8 cellular contexts compared by ENCODE assay signal in the genomic region with DNA sequence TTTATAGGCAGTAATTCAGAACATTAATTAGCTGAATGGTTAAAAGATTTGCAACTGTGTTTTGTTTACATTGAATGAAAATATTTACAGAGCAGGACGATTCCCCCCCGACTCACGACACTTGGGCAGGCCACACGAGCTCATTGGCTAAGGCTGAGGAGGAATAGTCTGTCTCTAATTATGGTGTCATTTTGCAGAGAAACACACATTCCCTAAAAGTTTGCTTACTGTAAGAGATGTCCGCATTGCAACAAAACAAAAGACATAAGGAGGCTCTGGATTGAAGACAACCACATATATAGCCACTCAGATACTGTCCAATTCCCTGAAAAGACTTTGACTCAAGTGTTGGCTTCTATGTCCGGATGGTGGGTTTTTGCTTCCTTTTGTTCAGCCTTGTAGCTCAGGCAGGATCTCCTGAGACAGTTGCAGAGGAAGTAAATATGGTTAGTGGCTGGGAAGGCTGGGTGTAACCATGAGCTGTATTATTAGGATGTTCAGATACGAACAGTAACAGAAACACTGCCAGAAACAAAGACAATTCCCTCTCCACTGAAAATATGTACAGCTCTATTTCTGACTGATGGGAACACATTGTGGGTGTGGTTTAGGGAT.
DNase-seq lines count a peak whose midpoint lies in the region; ATAC-seq and TF ChIP-seq lines count a peak whose summit lies in the region.

No MANE protein-coding gene starts in this region.

- 33% methylated on average over 7 of the region's 7 CpGs for WGBS in right lobe of liver (ENCODE audit: insufficient coverage, low coverage, low lambda C conversion rate, missing lambda C conversion rate)

- H3K27ac Mint-ChIP-seq in activated CD4-positive, alpha-beta T cell treated with anti-CD3 and anti-CD28 coated beads, Interleukin-2, amount 10 ng/mL, durations not matched to agents 24 days and 14 days, result peak overlapping the region; percentile 88
- peak overlapping the region; percentile 53 for H3K27ac Mint-ChIP-seq in activated naive CD8-positive, alpha-beta T cell treated with anti-CD3 and anti-CD28 coated beads, Interleukin-2, amount 10 ng/mL, durations not matched to agents 7 days and 5 days

- peaks cover 0 to 6% (median 0%) of the 10 kb centered on the region in 4 donors for H3K36me3 ChIP-seq in right lobe of liver
- H3K36me3 ChIP-seq in tibial artery, result peaks cover 0 to 12% (median 0%) of the 10 kb centered on the region in 3 donors

- no peak for TF ChIP-seq CTCF in right lobe of liver (IDR thresholded peaks at IDR 0.05)
- no peak for TF ChIP-seq CTCF in tibial artery (IDR thresholded peaks at IDR 0.05)
- TF ChIP-seq CTCF in foreskin keratinocyte (conservative IDR thresholded peaks at IDR 0.05), result no peak

- peak; percentile 46 for ATAC-seq in activated naive CD8-positive, alpha-beta T cell treated with anti-CD3 and anti-CD28 coated beads, Interleukin-2, amount 10 ng/mL, durations not matched to agents 7 days and 5 days (ENCODE audit: low read depth)
- peak; percentile 36 to 58 (median 54) for ATAC-seq in right lobe of liver
- no peak for ATAC-seq in foreskin keratinocyte

- POLR2A ChIA-PET in activated naive CD8-positive, alpha-beta T cell treated with anti-CD3 and anti-CD28 coated beads, Interleukin-2, amount 10 ng/mL, durations not matched to agents 7 days and 5 days (lab: Charles Lee), result interaction anchor here (0.6 to 2.0 kb wide), 8 partner anchors 22 to 293 kb away, joined by 3 to 8 read pairs (median 5); no protein-coding TSS in a partner anchor

- no peaks in the 10 kb centered on the region for H3K27me3 Mint-ChIP-seq in activated CD4-positive, alpha-beta T cell treated with anti-CD3 and anti-CD28 coated beads, Interleukin-2, amount 10 ng/mL, durations not matched to agents 24 days and 14 days
- no peaks in the 10 kb centered on the region for H3K27me3 Mint-ChIP-seq in activated naive CD8-positive, alpha-beta T cell treated with anti-CD3 and anti-CD28 coated beads, Interleukin-2, amount 10 ng/mL, durations not matched to agents 7 days and 5 days

- H3K9me3 Mint-ChIP-seq in activated CD4-positive, alpha-beta T cell treated with anti-CD3 and anti-CD28 coated beads, Interleukin-2, amount 10 ng/mL, durations not matched to agents 24 days and 14 days, result no peaks in the 10 kb centered on the region
- H3K9me3 Mint-ChIP-seq in activated naive CD8-positive, alpha-beta T cell treated with anti-CD3 and anti-CD28 coated beads, Interleukin-2, amount 10 ng/mL, durations not matched to agents 7 days and 5 days, result no peaks in the 10 kb centered on the region

- H3K4me3 Mint-ChIP-seq in activated CD4-positive, alpha-beta T cell treated with anti-CD3 and anti-CD28 coated beads, Interleukin-2, amount 10 ng/mL, durations not matched to agents 24 days and 14 days, result peak overlapping the region; percentile 62
- peak overlapping the region; percentile 71 for H3K4me3 Mint-ChIP-seq in activated naive CD8-positive, alpha-beta T cell treated with anti-CD3 and anti-CD28 coated beads, Interleukin-2, amount 10 ng/mL, durations not matched to agents 7 days and 5 days

- intact Hi-C loops in activated CD4-positive, alpha-beta T cell treated with anti-CD3 and anti-CD28 coated beads, Interleukin-2, amount 10 ng/mL, durations not matched to agents 24 days and 14 days (cut with micrococcal nuclease), result no loop called here
- intact Hi-C loops in right lobe of liver (cut with DNase I) (no loop called here), tibial artery (cut with DNase I; ENCODE audit: low total_unique reads) (loop anchor here (10.0 kb wide), 1 partner anchor 70 kb away; no protein-coding TSS in a partner anchor)

- peak overlapping the region in 2 of 3 donors; percentile 11 to 14 for H3K27ac ChIP-seq in right lobe of liver
- H3K27ac ChIP-seq in tibial artery, result peak overlapping the region; percentile 23 to 83
- no peak overlapping the region for H3K27ac ChIP-seq in foreskin keratinocyte

- DNase-seq in activated CD4-positive, alpha-beta T cell treated with anti-CD3 and anti-CD28 coated beads, Interleukin-2, amount 10 ng/mL, durations not matched to agents 24 days and 14 days, result peak; percentile 72
- no peak for DNase-seq in activated CD4-positive, alpha-beta T cell treated with anti-CD3 and anti-CD28 coated beads, Interleukin-2, amount 50 U/mL, for 48 hours
- no peak for DNase-seq in activated naive CD8-positive, alpha-beta T cell treated with anti-CD3 and anti-CD28 coated beads, Interleukin-2, amount 10 ng/mL, durations not matched to agents 7 days and 5 days
- no peak for DNase-seq in right lobe of liver
- DNase-seq in tibial artery, result no peak
- DNase-seq in foreskin keratinocyte, result no peak
- no peak for DNase-seq in T1000 (lab: John Stamatoyannopoulos, UW)
- DNase-seq in NCI-H526 treated with DMSO at 0.1 percent for 48 hours (lab: John Stamatoyannopoulos, UW), result no peak

- H3K4me3 ChIP-seq in right lobe of liver, result no peak overlapping the region
- peak overlapping the region in 1 of 2 donors; percentile 61 for H3K4me3 ChIP-seq in tibial artery

- H3K4me1 ChIP-seq in right lobe of liver, result peaks cover 0 to 16% (median 3%) of the 10 kb centered on the region in 4 donors
- H3K4me1 ChIP-seq in tibial artery, result peaks cover 0 to 74% (median 27%) of the 10 kb centered on the region in 4 donors
- H3K4me1 ChIP-seq in foreskin keratinocyte, result no peaks in the 10 kb centered on the region

- H3K9me3 ChIP-seq in right lobe of liver, result no peaks in the 10 kb centered on the region
- no peaks in the 10 kb centered on the region for H3K9me3 ChIP-seq in tibial artery

- peaks cover 27% of the 10 kb centered on the region for H3K36me3 Mint-ChIP-seq in activated CD4-positive, alpha-beta T cell treated with anti-CD3 and anti-CD28 coated beads, Interleukin-2, amount 10 ng/mL, durations not matched to agents 24 days and 14 days (ENCODE audit: low read depth)
- H3K36me3 Mint-ChIP-seq in activated naive CD8-positive, alpha-beta T cell treated with anti-CD3 and anti-CD28 coated beads, Interleukin-2, amount 10 ng/mL, durations not matched to agents 7 days and 5 days, result peaks cover 20% of the 10 kb centered on the region

- H3K4me1 Mint-ChIP-seq in activated CD4-positive, alpha-beta T cell treated with anti-CD3 and anti-CD28 coated beads, Interleukin-2, amount 10 ng/mL, durations not matched to agents 24 days and 14 days, result peaks cover 61% of the 10 kb centered on the region
- H3K4me1 Mint-ChIP-seq in activated naive CD8-positive, alpha-beta T cell treated with anti-CD3 and anti-CD28 coated beads, Interleukin-2, amount 10 ng/mL, durations not matched to agents 7 days and 5 days, result peaks cover 54% of the 10 kb centered on the region

- H3K27me3 ChIP-seq in right lobe of liver (no peaks in the 10 kb centered on the region), tibial artery (no peaks in the 10 kb centered on the region), foreskin keratinocyte (no peaks in the 10 kb centered on the region)

- no peak for TF ChIP-seq POLR2A in right lobe of liver (IDR thresholded peaks at IDR 0.05)
